Comparison of ENCODE assay signal across 8 cellular contexts in genomic region chr3:193971268-193971751, GRCh38.
DNase-seq lines count a peak whose midpoint lies in the region; ATAC-seq, FAIRE-seq and TF ChIP-seq lines count a peak whose summit lies in the region.

No MANE protein-coding gene starts in this region.

- no peaks in the 10 kb centered on the region for H3K9me3 Mint-ChIP-seq in CD8-positive, alpha-beta T cell

- intact Hi-C loops in CD8-positive, alpha-beta T cell (cut with DNase I, micrococcal nuclease): no loop called here

- H3K36me3 ChIP-seq in CD8-positive, alpha-beta T cell (ENCODE audit: insufficient read depth, low read length): no peaks in the 10 kb centered on the region
- H3K36me3 ChIP-seq in keratinocyte (ENCODE audit: control insufficient read depth in 2 of 2, extremely low read depth in 1 of 2, insufficient read depth in 2 of 2, low read length in 2 of 2): no peaks in the 10 kb centered on the region
- H3K36me3 ChIP-seq in SK-N-SH (replicated peaks in 1 of 2; ENCODE audit: control insufficient read depth in 1 of 2, insufficient read depth in 2 of 2, low read length in 1 of 2): no peaks in the 10 kb centered on the region

- H3K9me3 ChIP-seq in CD8-positive, alpha-beta T cell (ENCODE audit: low read length): no peaks in the 10 kb centered on the region
- no peaks in the 10 kb centered on the region for H3K9me3 ChIP-seq in keratinocyte (ENCODE audit: control insufficient read depth, low read depth, low read length)
- no peaks in the 10 kb centered on the region for H3K9me3 ChIP-seq in SK-N-SH

- H3K27me3 ChIP-seq in CD8-positive, alpha-beta T cell (ENCODE audit: insufficient read depth, low read length): no peaks in the 10 kb centered on the region
- H3K27me3 ChIP-seq in keratinocyte (ENCODE audit: control insufficient read depth, extremely low read depth, insufficient read depth, low read length) (no peaks in the 10 kb centered on the region), SK-N-SH (ENCODE audit: insufficient read depth) (no peaks in the 10 kb centered on the region)

- H3K4me3 ChIP-seq in CD8-positive, alpha-beta T cell (ENCODE audit: low read depth, low read length): no peak overlapping the region
- no peak overlapping the region for H3K4me3 ChIP-seq in keratinocyte (ENCODE audit: control insufficient read depth in 2 of 3, extremely low read depth in 1 of 3, insufficient read depth in 2 of 3, low read depth in 1 of 3, low read length in 3 of 3)
- no peak overlapping the region for H3K4me3 ChIP-seq in SK-N-SH (ENCODE audit: low read depth in 2 of 2, low read length in 1 of 2)

- POLR2A ChIA-PET in CD8-positive, alpha-beta T cell (lab: Charles Lee): no interaction called here
- POLR2A ChIA-PET in SK-N-SH (lab: Yijun Ruan, JAX): no interaction called here

- no peaks in the 10 kb centered on the region for H3K9me2 ChIP-seq in SK-N-SH

- no peaks in the 10 kb centered on the region for H3F3A ChIP-seq in SK-N-SH (replicated peaks; ENCODE audit: insufficient read depth)

- no peaks in the 10 kb centered on the region for H3K79me2 ChIP-seq in keratinocyte (ENCODE audit: control insufficient read depth, insufficient read depth, low read length)
- H3K79me2 ChIP-seq in SK-N-SH (ENCODE audit: insufficient read depth): no peaks in the 10 kb centered on the region

- H3K27ac ChIP-seq in CD8-positive, alpha-beta T cell (ENCODE audit: low read depth, low read length): no peak overlapping the region
- H3K27ac ChIP-seq in keratinocyte (ENCODE audit: control insufficient read depth, insufficient read depth, low read length) (no peak overlapping the region), SK-N-SH (ENCODE audit: low read depth in 2 of 2, low read length in 1 of 2) (no peak overlapping the region)

- no peaks in the 10 kb centered on the region for H3K36me3 Mint-ChIP-seq in CD8-positive, alpha-beta T cell

- no peak overlapping the region for H3K27ac Mint-ChIP-seq in CD8-positive, alpha-beta T cell

- no peak for TF ChIP-seq RAD21 in SK-N-SH (IDR thresholded peaks at IDR 0.05; ENCODE audit: low read length)

- ATAC-seq in CD8-positive, alpha-beta T cell: peak; percentile 17
- ATAC-seq in GM21515 (IDR thresholded peaks at IDR 0.05; ENCODE audit: unreplicated experiment): peak; percentile 75

- TF ChIP-seq POLR2A in H54 (IDR thresholded peaks at IDR 0.05; ENCODE audit: low read depth, low read length): no peak

- no peak overlapping the region for H3K4me3 Mint-ChIP-seq in CD8-positive, alpha-beta T cell

- H3K4me1 ChIP-seq in CD8-positive, alpha-beta T cell (ENCODE audit: insufficient read depth, low read length): peaks cover 4% of the 10 kb centered on the region
- peaks cover 15% of the 10 kb centered on the region for H3K4me1 ChIP-seq in keratinocyte (ENCODE audit: control insufficient read depth, extremely low read depth, insufficient read depth, low read length)
- H3K4me1 ChIP-seq in SK-N-SH (ENCODE audit: control insufficient read depth in 1 of 2, insufficient read depth in 2 of 2, low read depth in 1 of 2, low read length in 1 of 2): no peaks in the 10 kb centered on the region; a peak in 1 of 4 replicates

- H3K4me1 Mint-ChIP-seq in CD8-positive, alpha-beta T cell (ENCODE audit: low read depth): peaks cover 11% of the 10 kb centered on the region

- H3K9me1 ChIP-seq in keratinocyte (ENCODE audit: control insufficient read depth, extremely low read depth, insufficient read depth, low read length): no peaks in the 10 kb centered on the region

- 81% methylated on average over 7 of the region's 8 CpGs for WGBS in SK-N-SH (ENCODE audit: low lambda C conversion rate)

- H2AFZ ChIP-seq in keratinocyte (ENCODE audit: control insufficient read depth, low read length) (no peak overlapping the region), SK-N-SH (ENCODE audit: low read depth) (no peak overlapping the region)

- DNase-seq in CD8-positive, alpha-beta T cell: no peak
- DNase-seq in NOMO-1 treated with DMSO at 0.1 percent for 48 hours (lab: John Stamatoyannopoulos, UW; ENCODE audit: unreplicated experiment) (peak; percentile 59), keratinocyte (ENCODE audit: low read depth, low spot score) (no peak), NCI-H2029 treated with DMSO at 0.1 percent for 48 hours (lab: John Stamatoyannopoulos, UW) (no peak), anterior cingulate cortex (lab: John Stamatoyannopoulos, UW) (no peak), H54 (ENCODE audit: insufficient read length, low spot score) (no peak), SK-N-SH (no peak)

- FAIRE-seq in keratinocyte (lab: Jason Lieb, UNC) (peak; percentile 71), H54 (lab: Jason Lieb, UNC) (no peak)

- CTCF ChIA-PET in CD8-positive, alpha-beta T cell (lab: Charles Lee): interaction anchor here (0.6 to 1.7 kb wide), 4 partner anchors 10 to 35 kb away, joined by 4 to 5 read pairs (median 4); no protein-coding TSS in a partner anchor
- CTCF ChIA-PET in SK-N-SH (lab: Yijun Ruan, JAX): interaction anchor here (0.6 to 3.1 kb wide), 13 partner anchors 9 to 614 kb away, joined by 3 to 19 read pairs (median 3); no protein-coding TSS in a partner anchor

- H4K20me1 ChIP-seq in keratinocyte (ENCODE audit: control insufficient read depth, extremely low read depth, insufficient read depth, low read length) (no peaks in the 10 kb centered on the region), SK-N-SH (ENCODE audit: insufficient read depth) (no peaks in the 10 kb centered on the region)

- peaks cover 30% of the 10 kb centered on the region for H3K27me3 Mint-ChIP-seq in CD8-positive, alpha-beta T cell (ENCODE audit: low read depth)

- H3K4me2 ChIP-seq in keratinocyte (ENCODE audit: control insufficient read depth, extremely low read depth, insufficient read depth, low read depth, low read length): peak overlapping the region; percentile 61
- no peak overlapping the region for H3K4me2 ChIP-seq in SK-N-SH

- TF ChIP-seq EP300 in SK-N-SH (IDR thresholded peaks at IDR 0.05; ENCODE audit: borderline replicate concordance in 1 of 2, low read depth in 1 of 2, low read length in 1 of 2): no peak

- no peak overlapping the region for H3K9ac ChIP-seq in keratinocyte (ENCODE audit: control insufficient read depth, extremely low read depth, insufficient read depth, low read length)
- no peak overlapping the region for H3K9ac ChIP-seq in SK-N-SH

- TF ChIP-seq CTCF in CD8-positive, alpha-beta T cell (IDR thresholded peaks at IDR 0.05): no peak
- no peak for TF ChIP-seq CTCF in keratinocyte (optimal IDR thresholded peaks at IDR 0.05 in 1 of 3, IDR thresholded peaks at IDR 0.05 in 1 of 3, conservative IDR thresholded peaks at IDR 0.05 in 1 of 3; ENCODE audit: extremely low read depth in 1 of 3, insufficient read depth in 2 of 3, low read length in 3 of 3)
- TF ChIP-seq CTCF in SK-N-SH (IDR thresholded peaks at IDR 0.05): no peak

- dilution Hi-C loops in keratinocyte (cut with MboI; ENCODE audit: extremely low pct_ligation_motif_present, low sequenced_read_pairs): no loop called here

TF ChIP-seq in SK-N-SH, 30 proteins besides CTCF, POLR2A, EP300 and RAD21 (continues in another document):
- no peak for TF ChIP-seq FOXM1 (IDR thresholded peaks at IDR 0.05; ENCODE audit: low read depth)
- no peak for TF ChIP-seq ZBTB33 (IDR thresholded peaks at IDR 0.05; ENCODE audit: borderline replicate concordance, low read depth)
- no peak for TF ChIP-seq YY1 (IDR thresholded peaks at IDR 0.05; ENCODE audit: low read depth)
- TF ChIP-seq POLR2AphosphoS5 (IDR thresholded peaks at IDR 0.05; ENCODE audit: low read depth, low read length): no peak
- no peak for TF ChIP-seq IRF3 (IDR thresholded peaks at IDR 0.05; ENCODE audit: low read depth, low read length)
- no peak for TF ChIP-seq TAF1 (IDR thresholded peaks at IDR 0.05; ENCODE audit: borderline replicate concordance, low read depth, low read length)
- no peak for TF ChIP-seq NRF1 (IDR thresholded peaks at IDR 0.05; ENCODE audit: low read depth, low read length)
- TF ChIP-seq EZH2phosphoT487 (IDR thresholded peaks at IDR 0.05; ENCODE audit: borderline replicate concordance, low read depth): no peak
- no peak for TF ChIP-seq USF1 (IDR thresholded peaks at IDR 0.05; ENCODE audit: borderline replicate concordance, low read depth)
- no peak for TF ChIP-seq ELF1 (IDR thresholded peaks at IDR 0.05)
